Comparison of ENCODE assay signal across 17 cellular contexts in the genomic region with DNA sequence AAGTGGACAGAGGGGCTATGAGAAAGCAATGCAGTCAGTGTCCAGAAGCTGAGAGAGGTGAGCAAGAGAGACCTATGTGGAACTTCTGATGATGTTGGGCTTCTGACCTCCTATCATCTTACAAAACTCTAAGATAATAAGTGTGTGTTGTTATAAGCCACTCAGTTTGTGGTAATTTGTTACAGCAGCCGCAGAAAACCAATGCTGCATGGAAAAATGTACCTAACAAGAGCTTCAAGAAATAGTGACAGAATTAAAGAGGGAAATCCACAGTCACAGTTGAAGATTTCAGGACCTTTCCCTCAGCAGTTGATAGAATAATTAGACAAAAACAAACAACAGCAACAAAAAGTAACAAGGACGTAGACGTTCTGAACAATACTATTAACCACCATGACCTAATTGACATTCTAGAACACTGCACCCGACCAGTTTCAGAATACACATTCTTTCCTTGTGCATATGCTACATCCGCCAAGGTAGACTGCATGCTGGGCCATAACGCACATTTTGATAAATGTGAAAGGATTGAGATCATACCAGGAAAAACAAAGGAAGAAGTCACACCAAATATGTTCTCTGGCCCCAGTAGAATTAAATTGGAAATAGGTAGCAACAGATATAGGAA. TPM values are rescaled to one million over a fixed set of nuclear protein-coding genes. Genes with fewer than 3 reads are reported as not detected.
DNase-seq lines count a peak whose midpoint lies in the region; ATAC-seq, FAIRE-seq and TF ChIP-seq lines count a peak whose summit lies in the region.
"Had no signal": no experiment of that assay in that cellular context is flagged by ENCODE, and none has a peak within 500 bp of the region (broad histone marks: within the 10 kb centered on the region; RNA-seq: fewer than 3 reads in every experiment).

No MANE protein-coding gene starts in this region.

- TF ChIP-seq CTCF in lower leg skin (IDR thresholded peaks at IDR 0.05), result no peak

- DNase-seq in GM19239 (ENCODE audit: insufficient read length, low spot score), result no peak
- DNase-seq in activated CD8-positive, alpha-beta T cell treated with anti-CD3 and anti-CD28 coated beads, Interleukin-2, amount 10 ng/mL, durations not matched to agents 7 days and 5 days, result peak; percentile 52
- DNase-seq in lower leg skin (ENCODE audit: low spot score in 2 of 2), result no peak
- DNase-seq in NCI-H2107 treated with DMSO at 0.1 percent for 48 hours (lab: John Stamatoyannopoulos, UW; ENCODE audit: unreplicated experiment), result no peak
- DNase-seq in islet precursor cell, result no peak
- DNase-seq: anterior cingulate cortex; colonic mucosa; H9; NCI-H345; sigmoid colon; SJCRH30; stimulated activated naive CD4-positive, alpha-beta T cell had no signal

- peaks cover 60% of the 10 kb centered on the region for H3K4me1 Mint-ChIP-seq in activated CD8-positive, alpha-beta T cell treated with anti-CD3 and anti-CD28 coated beads, Interleukin-2, amount 10 ng/mL, durations not matched to agents 7 days and 5 days (ENCODE audit: low read depth)

- H3K9me3 ChIP-seq in BLaER1 treated with 17β-estradiol and CSF1 and Interleukin-3, amounts not matched to agents 10 nM and 100 nM (replicated peaks in 1 of 11), result peaks cover 0 to 15% (median 8%) of the 10 kb centered on the region in 11 experiments; a peak in 7 of 22 replicates
- no peaks in the 10 kb centered on the region for H3K9me3 ChIP-seq in mucosa of rectum (ENCODE audit: control insufficient read depth in 2 of 2, low read length in 2 of 2)
- H3K9me3 ChIP-seq: colonic mucosa, sigmoid colon had no signal

- peaks cover 0 to 18% (median 0%) of the 10 kb centered on the region in 11 experiments; a peak in 4 of 22 replicates for H4K20me1 ChIP-seq in BLaER1 treated with 17β-estradiol and CSF1 and Interleukin-3, amounts not matched to agents 10 nM and 100 nM

- CTCF ChIA-PET in activated CD8-positive, alpha-beta T cell treated with anti-CD3 and anti-CD28 coated beads, Interleukin-2, amount 10 ng/mL, durations not matched to agents 7 days and 5 days (lab: Charles Lee), result interaction anchor here (1.2 to 14.6 kb wide), 5 partner anchors 9 to 42 kb away, joined by 5 to 237 read pairs (median 7); no protein-coding TSS in a partner anchor

- H3K27me3 Mint-ChIP-seq in activated CD8-positive, alpha-beta T cell treated with anti-CD3 and anti-CD28 coated beads, Interleukin-2, amount 10 ng/mL, durations not matched to agents 7 days and 5 days (ENCODE audit: low read depth), result no peaks in the 10 kb centered on the region

- TF ChIP-seq POLR2A in lower leg skin (IDR thresholded peaks at IDR 0.05), result no peak

- peak overlapping the region in 7 of 11 experiments; percentile 7 to 97 (median 90); a peak in 8 of 22 replicates for H3K27ac ChIP-seq in BLaER1 treated with 17β-estradiol and CSF1 and Interleukin-3, amounts not matched to agents 10 nM and 100 nM
- H3K27ac ChIP-seq in mucosa of rectum (ENCODE audit: low read depth in 2 of 2, low read length in 2 of 2), result peak overlapping the region; percentile 2 to 38
- H3K27ac ChIP-seq: epithelial cell of prostate, KMS-11, SJCRH30 had no signal

- H3K4me2 ChIP-seq in BLaER1 treated with 17β-estradiol and CSF1 and Interleukin-3, amounts not matched to agents 10 nM and 100 nM, result peak overlapping the region; percentile 9 to 100 (median 96)
- H3K4me2 ChIP-seq: KMS-11 had no signal

- peaks cover 44% of the 10 kb centered on the region for H3K36me3 Mint-ChIP-seq in activated CD8-positive, alpha-beta T cell treated with anti-CD3 and anti-CD28 coated beads, Interleukin-2, amount 10 ng/mL, durations not matched to agents 7 days and 5 days (ENCODE audit: low read depth)

- no peaks in the 10 kb centered on the region for H3K27me3 ChIP-seq in BLaER1 treated with 17β-estradiol and CSF1 and Interleukin-3, amounts not matched to agents 10 nM and 100 nM
- H3K27me3 ChIP-seq in mucosa of rectum (ENCODE audit: control insufficient read depth in 2 of 2, insufficient read depth in 2 of 2, low read length in 2 of 2), result no peaks in the 10 kb centered on the region
- H3K27me3 ChIP-seq: colonic mucosa, sigmoid colon, SJCRH30 had no signal

- intact Hi-C loops in lower leg skin (cut with DNase I; ENCODE audit: low total_unique reads), result no loop called here

- peaks cover 69 to 86% (median 80%) of the 10 kb centered on the region in 10 experiments for H3K4me1 ChIP-seq in BLaER1 treated with 17β-estradiol and CSF1 and Interleukin-3, amounts not matched to agents 10 nM and 100 nM
- peaks cover 4 to 9% of the 10 kb centered on the region in 2 donors for H3K4me1 ChIP-seq in mucosa of rectum (ENCODE audit: control insufficient read depth in 2 of 2, insufficient read depth in 2 of 2, low read length in 2 of 2)
- H3K4me1 ChIP-seq: colonic mucosa had no signal

- FAIRE-seq in GM19239 (lab: Jason Lieb, UNC), result peak; percentile 76

- no peak overlapping the region for H3K4me3 ChIP-seq in BLaER1 treated with 17β-estradiol and CSF1 and Interleukin-3, amounts not matched to agents 10 nM and 100 nM
- H3K4me3 ChIP-seq in mucosa of rectum (ENCODE audit: low read length in 2 of 2), result no peak overlapping the region
- no peak overlapping the region for H3K4me3 ChIP-seq in lower leg skin (ENCODE audit: low read depth, poor library complexity, severe bottlenecking)
- H3K4me3 ChIP-seq: colonic mucosa, sigmoid colon, SJCRH30 had no signal

- H3K27ac Mint-ChIP-seq in activated CD8-positive, alpha-beta T cell treated with anti-CD3 and anti-CD28 coated beads, Interleukin-2, amount 10 ng/mL, durations not matched to agents 7 days and 5 days, result peak overlapping the region; percentile 95
- H3K27ac Mint-ChIP-seq: H9 had no signal

- ATAC-seq in activated CD8-positive, alpha-beta T cell treated with anti-CD3 and anti-CD28 coated beads, Interleukin-2, amount 10 ng/mL, durations not matched to agents 7 days and 5 days, result no peak
- ATAC-seq in HG02623 (IDR thresholded peaks at IDR 0.05; ENCODE audit: unreplicated experiment), result no peak

- H3K4me3 Mint-ChIP-seq in activated CD8-positive, alpha-beta T cell treated with anti-CD3 and anti-CD28 coated beads, Interleukin-2, amount 10 ng/mL, durations not matched to agents 7 days and 5 days, result peak overlapping the region; percentile 76
- H3K4me3 Mint-ChIP-seq: H9 had no signal

- H3K36me3 ChIP-seq in BLaER1 treated with 17β-estradiol and CSF1 and Interleukin-3, amounts not matched to agents 10 nM and 100 nM, result peaks cover 0 to 9% (median 0%) of the 10 kb centered on the region in 11 experiments; a peak in 3 of 22 replicates
- no peaks in the 10 kb centered on the region for H3K36me3 ChIP-seq in mucosa of rectum (ENCODE audit: control insufficient read depth in 2 of 2, insufficient read depth in 2 of 2, low read length in 2 of 2)
- H3K36me3 ChIP-seq: colonic mucosa, sigmoid colon, SJCRH30 had no signal

- H3K9me3 Mint-ChIP-seq in activated CD8-positive, alpha-beta T cell treated with anti-CD3 and anti-CD28 coated beads, Interleukin-2, amount 10 ng/mL, durations not matched to agents 7 days and 5 days (ENCODE audit: insufficient read depth), result no peaks in the 10 kb centered on the region

- 83 to 89% methylated on average over 6 of the region's 6 CpGs for WGBS in lower leg skin, 2 donors

- POLR2A ChIA-PET in activated CD8-positive, alpha-beta T cell treated with anti-CD3 and anti-CD28 coated beads, Interleukin-2, amount 10 ng/mL, durations not matched to agents 7 days and 5 days (lab: Charles Lee), result interaction anchor here (0.7 to 1.3 kb wide), 2 partner anchors 9 to 16 kb away, joined by 3 to 5 read pairs; no protein-coding TSS in a partner anchor

- no peak overlapping the region; a peak in 1 of 22 replicates for H3K9ac ChIP-seq in BLaER1 treated with 17β-estradiol and CSF1 and Interleukin-3, amounts not matched to agents 10 nM and 100 nM
- H3K9ac ChIP-seq in mucosa of rectum (ENCODE audit: low read depth in 1 of 2, low read length in 2 of 2), result no peak overlapping the region
- H3K9ac ChIP-seq: KMS-11 had no signal

RNA-seq across cellular contexts. Expression of gene EVL, which starts 1.8 kb away (rescaled TPM):
- total RNA-seq in activated CD8-positive, alpha-beta T cell treated with anti-CD3 and anti-CD28 coated beads, Interleukin-2, amount 10 ng/mL, durations not matched to agents 7 days and 5 days, result 100 to 1,000 TPM; 863 to 926 TPM
- total RNA-seq in lower leg skin, result 10 to 100 TPM; 26.4 to 51.4 (median 40.9) TPM

Comparison
In these comparisons a context has a peak if more than half of its experiments do, and no peak if none do; other contexts are left out.
1. RNA of gene EVL, which starts 1.8 kb away (total RNA-seq): 863 to 926 TPM in activated CD8-positive, alpha-beta T cell treated with anti-CD3 and anti-CD28 coated beads, Interleukin-2, amount 10 ng/mL, durations not matched to agents 7 days and 5 days; 26.4 to 51.4 TPM in lower leg skin; every median in the first group is over 10 times any median in the second.